8 cellular contexts compared by ENCODE assay signal in genomic region chr5:96661101-96661840, GRCh38. TPM values are rescaled to one million over a fixed set of nuclear protein-coding genes. Genes with fewer than 3 reads are reported as not detected.
DNase-seq lines count a peak whose midpoint lies in the region; ATAC-seq and TF ChIP-seq lines count a peak whose summit lies in the region.

No MANE protein-coding gene starts in this region.

- no peaks in the 10 kb centered on the region for H3K9me3 ChIP-seq in left lung

- peak overlapping the region; percentile 99 for H3K27ac Mint-ChIP-seq in T-helper 2 cell treated with Interferon-gamma antibody and Interleukin-4, amounts not matched to agents 5 μg/mL and 100 μg/mL, for 36 hours

- H3K4me3 ChIP-seq in left lung: peak overlapping the region; percentile 83 to 89

- ATAC-seq in GM18511 (IDR thresholded peaks at IDR 0.05; ENCODE audit: unreplicated experiment) (peak; percentile 17), HG03342 (IDR thresholded peaks at IDR 0.05; ENCODE audit: unreplicated experiment) (peak; percentile 16), left lung (peak; percentile 5)

- peaks cover 59% of the 10 kb centered on the region for H3K4me1 Mint-ChIP-seq in T-helper 2 cell treated with Interferon-gamma antibody and Interleukin-4, amounts not matched to agents 5 μg/mL and 100 μg/mL, for 36 hours (ENCODE audit: low read depth)

- H3K36me3 Mint-ChIP-seq in T-helper 2 cell treated with Interferon-gamma antibody and Interleukin-4, amounts not matched to agents 5 μg/mL and 100 μg/mL, for 36 hours (ENCODE audit: low read depth): peaks cover 12% of the 10 kb centered on the region

- peaks cover 38% of the 10 kb centered on the region for H3K27me3 Mint-ChIP-seq in T-helper 2 cell treated with Interferon-gamma antibody and Interleukin-4, amounts not matched to agents 5 μg/mL and 100 μg/mL, for 36 hours (ENCODE audit: low read depth)

- peak overlapping the region; percentile 98 for H3K4me3 Mint-ChIP-seq in T-helper 2 cell treated with Interferon-gamma antibody and Interleukin-4, amounts not matched to agents 5 μg/mL and 100 μg/mL, for 36 hours

- H3K27ac ChIP-seq in 22Rv1 (peak overlapping the region; percentile 94), left lung (peak overlapping the region; percentile 97 to 99)

- no peaks in the 10 kb centered on the region for H3K9me3 Mint-ChIP-seq in T-helper 2 cell treated with Interferon-gamma antibody and Interleukin-4, amounts not matched to agents 5 μg/mL and 100 μg/mL, for 36 hours

- DNase-seq in T-helper 2 cell treated with Interferon-gamma antibody and Interleukin-4, amounts not matched to agents 5 μg/mL and 100 μg/mL, for 36 hours (ENCODE audit: low spot score): peak; percentile 32
- DNase-seq in cerebellar cortex (ENCODE audit: low spot score) (peak; percentile 45), left lung (peak in 1 of 2 donors; percentile 45), GM19240 (ENCODE audit: insufficient read length, low spot score) (no peak)
- peak; percentile 47 for DNase-seq in stimulated activated CD8-positive, alpha-beta memory T cell treated with anti-CD3 and anti-CD28 coated beads, Interleukin-4, amount 100 ng/mL, for 48 hours

- no peaks in the 10 kb centered on the region for H3K27me3 ChIP-seq in left lung

- TF ChIP-seq CTCF in 22Rv1 (IDR thresholded peaks at IDR 0.05) (no peak), left lung (IDR thresholded peaks at IDR 0.05) (no peak)

- intact Hi-C loops in left lung (cut with DNase I): no loop called here

- H3K36me3 ChIP-seq in left lung: no peaks in the 10 kb centered on the region

- H3K4me1 ChIP-seq in left lung: peaks cover 14 to 48% of the 10 kb centered on the region in 2 donors

RNA-seq across cellular contexts. Expression of gene CAST, which starts 0.9 kb away (rescaled TPM):
- total RNA-seq in left lung: 100 to 1,000 TPM; 232 to 264 TPM
